14 cellular contexts compared by ENCODE assay signal in the genomic region with DNA sequence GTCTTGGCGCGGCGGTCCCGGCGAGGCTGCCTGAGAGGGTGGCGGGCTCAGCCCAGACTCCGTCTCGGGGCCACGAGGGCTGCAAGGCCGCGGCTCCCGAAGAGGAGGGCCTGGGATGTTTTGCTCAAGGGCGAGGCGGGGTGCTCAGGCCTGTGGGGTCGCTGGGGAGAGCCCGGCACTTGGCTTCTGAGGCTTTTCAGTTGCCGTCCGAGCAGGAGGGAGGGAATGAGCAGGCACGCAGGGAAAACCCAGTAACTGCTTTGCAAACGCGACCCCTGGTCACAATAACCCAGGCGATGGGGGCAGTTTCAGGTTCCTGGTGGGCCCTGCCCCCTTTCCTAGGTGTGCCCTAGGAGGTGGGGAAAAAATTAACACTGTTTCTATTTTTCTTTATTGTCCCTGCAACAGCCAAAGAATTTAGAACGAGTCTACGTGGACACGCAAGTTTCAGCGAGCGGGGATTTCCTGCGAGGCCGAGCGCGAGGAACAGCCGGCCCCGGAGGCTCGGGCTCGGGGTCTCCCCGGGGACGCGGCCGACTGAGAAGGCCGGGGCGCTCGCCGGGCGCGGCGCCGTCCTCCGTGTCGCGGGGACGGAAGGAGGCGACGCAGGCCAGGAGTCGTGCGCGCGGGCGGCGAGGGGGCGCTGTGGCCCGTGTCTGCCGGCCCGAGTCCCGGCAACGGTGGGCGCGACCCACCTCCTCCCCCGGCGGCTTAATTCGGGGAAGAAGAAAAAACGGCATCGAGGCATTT. TPM values are rescaled to one million over a fixed set of nuclear protein-coding genes. Genes with fewer than 3 reads are reported as not detected.
A peak's percentile ranks its signal among the peaks of the same experiment; 100 is the strongest.
DNase-seq lines count a peak whose midpoint lies in the region; ATAC-seq and TF ChIP-seq lines count a peak whose summit lies in the region.
"Had no signal": no experiment of that assay in that cellular context is flagged by ENCODE, and none has a peak within 500 bp of the region (broad histone marks: within the 10 kb centered on the region; RNA-seq: fewer than 3 reads in every experiment).

No MANE protein-coding gene starts in this region.

- H3K9me3 ChIP-seq in DND-41 (ENCODE audit: insufficient read depth, low read length, severe bottlenecking), result peaks cover 4% of the 10 kb centered on the region
- no peaks in the 10 kb centered on the region for H3K9me3 ChIP-seq in ovary
- H3K9me3 ChIP-seq: SJCRH30 had no signal

- H3K4me1 Mint-ChIP-seq in glutamatergic neuron (ENCODE audit: low read depth, unreplicated experiment), result peaks cover 27% of the 10 kb centered on the region
- peaks cover 53% of the 10 kb centered on the region for H3K4me1 Mint-ChIP-seq in osteocyte (ENCODE audit: unreplicated experiment)
- peaks cover 15% of the 10 kb centered on the region for H3K4me1 Mint-ChIP-seq in activated T-cell treated with anti-CD3 and anti-CD28 coated beads, Interleukin-2, amount 50 U/mL, for 72 hours (ENCODE audit: low read depth)

- H3K27me3 ChIP-seq in DND-41 (ENCODE audit: insufficient read depth, low read length, poor library complexity) (no peaks in the 10 kb centered on the region), ovary (no peaks in the 10 kb centered on the region)
- H3K27me3 ChIP-seq: SJCRH30 had no signal

- ATAC-seq in DND-41 (ENCODE audit: insufficient read depth, low read depth), result peak; percentile 83
- no peak for ATAC-seq in activated T-cell treated with anti-CD3 and anti-CD28 coated beads, Interleukin-2, amount 50 U/mL, for 72 hours (replicated peaks in 1 of 2)
- ATAC-seq: esophagus mucosa had no signal

- H3K27ac ChIP-seq in DND-41 (ENCODE audit: low read length) (peak overlapping the region; percentile 73), RWPE1 (peak overlapping the region; percentile 11; the same call in 1 of the 2 replicates), ovary (no peak overlapping the region)
- H3K27ac ChIP-seq: brain microvascular endothelial cell, SJCRH30 had no signal

- H3K4me1 ChIP-seq in DND-41 (ENCODE audit: insufficient read depth, low read length) (peaks cover 46% of the 10 kb centered on the region), ovary (ENCODE audit: insufficient read depth) (peaks cover 5% of the 10 kb centered on the region)
- H3K4me1 ChIP-seq: SJCRH30 had no signal

- DNase-seq in DND-41, result no peak
- DNase-seq in RWPE1 (ENCODE audit: low spot score), result no peak
- peak; percentile 76 for DNase-seq in glutamatergic neuron
- DNase-seq in osteocyte (ENCODE audit: extremely low spot score, unreplicated experiment), result no peak
- DNase-seq in activated T-cell treated with anti-CD3 and anti-CD28 coated beads, Interleukin-2, amount 50 U/mL, for 72 hours, result no peak
- DNase-seq in cerebellum (ENCODE audit: low spot score), result no peak
- DNase-seq in anterior cingulate cortex (lab: John Stamatoyannopoulos, UW), result no peak
- DNase-seq in ovary, result no peak
- DNase-seq: activated CD4-positive, CD25-positive, alpha-beta regulatory T cell; activated T-cell treated with anti-CD3 and anti-CD28 coated beads, Interleukin-2, amount 50 U/mL, for 24 hours; brain microvascular endothelial cell; CD4-positive, alpha-beta memory T cell; SJCRH30 had no signal

- peak overlapping the region; percentile 69 for H2AFZ ChIP-seq in DND-41 (ENCODE audit: low read depth, low read length)

- intact Hi-C loops in ovary (cut with DNase I), result no loop called here

- no peaks in the 10 kb centered on the region for H4K20me1 ChIP-seq in DND-41 (ENCODE audit: insufficient read depth, low read length)

- H3K4me3 ChIP-seq in DND-41 (ENCODE audit: low read depth in 1 of 2, low read length in 2 of 2), result peak overlapping the region in 1 of 2 experiments; percentile 34; a peak in 2 of 4 replicates
- H3K4me3 ChIP-seq in ovary, result no peak overlapping the region
- H3K4me3 ChIP-seq: SJCRH30 had no signal

- H3K36me3 ChIP-seq in DND-41 (ENCODE audit: insufficient read depth, low read length) (no peaks in the 10 kb centered on the region), ovary (no peaks in the 10 kb centered on the region)
- H3K36me3 ChIP-seq: brain microvascular endothelial cell, SJCRH30 had no signal

- H3K9me3 Mint-ChIP-seq in glutamatergic neuron (ENCODE audit: unreplicated experiment) (peaks cover 15% of the 10 kb centered on the region), osteocyte (ENCODE audit: unreplicated experiment) (no peaks in the 10 kb centered on the region)
- H3K9me3 Mint-ChIP-seq in activated T-cell treated with anti-CD3 and anti-CD28 coated beads, Interleukin-2, amount 50 U/mL, for 72 hours, result no peaks in the 10 kb centered on the region
- H3K9me3 Mint-ChIP-seq: activated T-cell treated with anti-CD3 and anti-CD28 coated beads, Interleukin-2, amount 50 U/mL, for 24 hours had no signal

- CTCF ChIA-PET in RWPE1 (lab: Yijun Ruan, JAX), result no interaction called here

- H3K9ac ChIP-seq in DND-41 (ENCODE audit: low read depth, low read length), result peak overlapping the region; percentile 56

- H3K4me3 Mint-ChIP-seq in glutamatergic neuron (ENCODE audit: unreplicated experiment) (peak overlapping the region; percentile 83), osteocyte (ENCODE audit: unreplicated experiment) (peak overlapping the region; percentile 38)
- H3K4me3 Mint-ChIP-seq in activated T-cell treated with anti-CD3 and anti-CD28 coated beads, Interleukin-2, amount 50 U/mL, for 72 hours, result peak overlapping the region in 1 of 2 donors; percentile 71
- H3K4me3 Mint-ChIP-seq: activated T-cell treated with anti-CD3 and anti-CD28 coated beads, Interleukin-2, amount 50 U/mL, for 24 hours had no signal

- peaks cover 30% of the 10 kb centered on the region for H3K27me3 Mint-ChIP-seq in glutamatergic neuron (ENCODE audit: unreplicated experiment)
- no peaks in the 10 kb centered on the region for H3K27me3 Mint-ChIP-seq in osteocyte (ENCODE audit: unreplicated experiment)
- H3K27me3 Mint-ChIP-seq in activated T-cell treated with anti-CD3 and anti-CD28 coated beads, Interleukin-2, amount 50 U/mL, for 72 hours (ENCODE audit: low read depth), result peaks cover 59% of the 10 kb centered on the region

- peak overlapping the region; percentile 47 for H3K4me2 ChIP-seq in DND-41 (ENCODE audit: insufficient read depth, low read length)

- no peaks in the 10 kb centered on the region for H3K36me3 Mint-ChIP-seq in glutamatergic neuron (ENCODE audit: unreplicated experiment)
- peaks cover 5% of the 10 kb centered on the region for H3K36me3 Mint-ChIP-seq in osteocyte (ENCODE audit: unreplicated experiment)
- H3K36me3 Mint-ChIP-seq in activated T-cell treated with anti-CD3 and anti-CD28 coated beads, Interleukin-2, amount 50 U/mL, for 72 hours (ENCODE audit: insufficient read depth in 2 of 2), result peaks cover 5% of the 10 kb centered on the region in 2 donors
- H3K36me3 Mint-ChIP-seq: CD4-positive, alpha-beta memory T cell had no signal

- no peak for TF ChIP-seq POLR2A in ovary (IDR thresholded peaks at IDR 0.05)

- WGBS in ovary, 3 donors, result 3 to 5% (median 4%) methylated on average over 71 to 72 of the region's 72 CpGs

- POLR2A ChIA-PET in RWPE1 (lab: Yijun Ruan, JAX; ENCODE audit: low non-redundant PET), result no interaction called here

- H3K79me2 ChIP-seq in DND-41 (ENCODE audit: insufficient read depth, low read length), result no peaks in the 10 kb centered on the region

- no peak overlapping the region for H3K27ac Mint-ChIP-seq in glutamatergic neuron (ENCODE audit: unreplicated experiment)
- H3K27ac Mint-ChIP-seq in osteocyte (ENCODE audit: unreplicated experiment), result peak overlapping the region; percentile 52
- no peak overlapping the region for H3K27ac Mint-ChIP-seq in activated T-cell treated with anti-CD3 and anti-CD28 coated beads, Interleukin-2, amount 50 U/mL, for 72 hours
- H3K27ac Mint-ChIP-seq: CD4-positive, alpha-beta memory T cell had no signal

- TF ChIP-seq CTCF in DND-41 (IDR thresholded peaks at IDR 0.05; ENCODE audit: borderline replicate concordance, extremely low read depth, low read length, poor library complexity, severe bottlenecking) (peak; percentile 65), RWPE1 (conservative IDR thresholded peaks at IDR 0.05; ENCODE audit: low read depth) (no peak), glutamatergic neuron (IDR thresholded peaks at IDR 0.05; ENCODE audit: partially characterized antibody, unreplicated experiment) (peak; percentile 31), osteocyte (IDR thresholded peaks at IDR 0.05) (peak; percentile 32), ovary (IDR thresholded peaks at IDR 0.05) (no peak)

- no peak for TF ChIP-seq EP300 in ovary (IDR thresholded peaks at IDR 0.05)

RNA-seq across cellular contexts. Expression of a gene that starts 3.3 kb away (rescaled TPM):
- total RNA-seq in glutamatergic neuron (ENCODE audit: unreplicated experiment), result 60.7 TPM
- 17.1 and 17.5 TPM in 2 replicates for total RNA-seq in osteocyte
- total RNA-seq in activated T-cell treated with anti-CD3 and anti-CD28 coated beads, Interleukin-2, amount 50 U/mL, for 72 hours, result not detected
- 17.6 TPM for total RNA-seq in cerebellum
- under 1 TPM in 4 of 7 donors, not detected in 3; 0.10 to 0.46 (median 0.17) TPM for total RNA-seq in ovary
- polyA plus RNA-seq in ovary, result under 1 TPM in 1 of 2 donors, not detected in 1; 0.04 TPM
- total RNA-seq: CD4-positive, alpha-beta memory T cell had no signal
- polyA plus RNA-seq: CD4-positive, alpha-beta memory T cell had no signal

Comparison
In these comparisons a context has a peak if more than half of its experiments do, and no peak if none do; other contexts are left out.
1. H3K27ac ChIP-seq: peak in DND-41 (single experiment) and RWPE1 (single experiment); none in ovary (0 of 2).
2. CTCF ChIP-seq: peak in DND-41 (single experiment), glutamatergic neuron (single experiment) and osteocyte (single experiment); none in RWPE1 (single experiment) and ovary (0 of 3).
3. RNA of a gene that starts 3.3 kb away (total RNA-seq): 60.7 TPM in glutamatergic neuron (single experiment), 17.6 TPM in cerebellum (single experiment) and 17.1 to 17.5 TPM in osteocyte; 0.10 to 0.46 TPM in ovary and not detected in activated T-cell treated with anti-CD3 and anti-CD28 coated beads, Interleukin-2, amount 50 U/mL, for 72 hours; every median in the first group is over 10 times any median in the second.